ENCODE assay signal across 8 cellular contexts in the genomic region with DNA sequence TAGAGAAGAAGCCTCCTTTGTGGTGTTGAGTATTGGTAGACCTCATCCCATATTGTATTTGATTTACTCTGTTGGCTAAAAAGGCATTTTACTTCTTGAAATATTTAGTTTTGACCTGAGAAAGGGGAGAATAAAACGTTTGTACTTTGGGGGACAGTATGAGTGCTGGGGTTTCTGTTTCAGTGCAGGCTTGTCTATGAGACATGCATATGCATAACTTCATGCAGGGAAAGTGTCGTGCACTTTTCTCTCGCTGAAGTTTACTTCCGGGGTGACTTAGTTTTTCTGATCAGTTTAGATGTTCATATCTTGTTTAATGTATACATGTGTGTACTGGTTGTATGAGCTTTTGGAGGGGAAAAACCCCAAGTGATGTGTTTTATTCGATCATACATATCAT. TPM values are rescaled to one million over a fixed set of nuclear protein-coding genes. Genes with fewer than 3 reads are reported as not detected.
DNase-seq lines count a peak whose midpoint lies in the region; ATAC-seq and TF ChIP-seq lines count a peak whose summit lies in the region.

No MANE protein-coding gene starts in this region.

- H3K27ac ChIP-seq in mammary epithelial cell (ENCODE audit: insufficient read depth, low read depth, low read length) (peak overlapping the region; percentile 20), tibial nerve (peak overlapping the region in 3 of 4 donors; percentile 53 to 74 (median 61)), osteoblast (ENCODE audit: low read depth, low read length) (no peak overlapping the region), WERI-Rb-1 (no peak overlapping the region)

- H3K36me3 ChIP-seq in mammary epithelial cell (ENCODE audit: insufficient read depth, low read length): no peaks in the 10 kb centered on the region
- no peaks in the 10 kb centered on the region for H3K36me3 ChIP-seq in tibial nerve
- H3K36me3 ChIP-seq in osteoblast (ENCODE audit: insufficient read depth, low read length): no peaks in the 10 kb centered on the region
- no peaks in the 10 kb centered on the region for H3K36me3 ChIP-seq in WERI-Rb-1

- H4K20me1 ChIP-seq in mammary epithelial cell (ENCODE audit: insufficient read depth, low read length) (no peaks in the 10 kb centered on the region), osteoblast (ENCODE audit: insufficient read depth, low read length) (peaks cover 5% of the 10 kb centered on the region)

- 94% methylated on average over 5 of the region's 5 CpGs for WGBS in mammary epithelial cell (ENCODE audit: low coverage, missing lambda C conversion rate)
- 62 to 78% methylated on average over 5 of the region's 5 CpGs for WGBS in tibial nerve, 2 donors

- TF ChIP-seq CTCF in mammary epithelial cell (conservative IDR thresholded peaks at IDR 0.05 in 1 of 2, IDR thresholded peaks at IDR 0.05 in 1 of 2; ENCODE audit: extremely low read depth in 1 of 2, insufficient read depth in 1 of 2, low read depth in 1 of 2, low read length in 2 of 2): no peak
- TF ChIP-seq CTCF in tibial nerve (IDR thresholded peaks at IDR 0.05): no peak
- no peak for TF ChIP-seq CTCF in osteoblast (IDR thresholded peaks at IDR 0.05; ENCODE audit: extremely low read depth, low read depth, low read length)
- no peak for TF ChIP-seq CTCF in WERI-Rb-1 (IDR thresholded peaks at IDR 0.05; ENCODE audit: low read depth, low read length)

- intact Hi-C loops in mammary epithelial cell (cut with micrococcal nuclease): loop anchor here (10.0 kb wide), 1 partner anchor 250 kb away; the partner anchor contains the start of gene SF3B5

- in situ Hi-C loops in mammary epithelial cell (cut with MboI; ENCODE audit: low sequenced_read_pairs in 2 of 2): no loop called here

- no peak overlapping the region for H3K9ac ChIP-seq in mammary epithelial cell (ENCODE audit: insufficient read depth, low read length)

- no peak for TF ChIP-seq POLR2A in tibial nerve (IDR thresholded peaks at IDR 0.05)

- H2AFZ ChIP-seq in mammary epithelial cell (ENCODE audit: low read depth, low read length): peak overlapping the region; percentile 66
- H2AFZ ChIP-seq in osteoblast (ENCODE audit: low read length): no peak overlapping the region

- H3K27me3 ChIP-seq in mammary epithelial cell (ENCODE audit: insufficient read depth, low read length) (no peaks in the 10 kb centered on the region), tibial nerve (no peaks in the 10 kb centered on the region), osteoblast (ENCODE audit: insufficient read depth, low read length) (no peaks in the 10 kb centered on the region), WERI-Rb-1 (ENCODE audit: insufficient read depth, low read depth, severe bottlenecking) (no peaks in the 10 kb centered on the region)

- ATAC-seq in HG03196 (IDR thresholded peaks at IDR 0.05; ENCODE audit: unreplicated experiment): peak; percentile 36

- H3K4me2 ChIP-seq in mammary epithelial cell (ENCODE audit: insufficient read depth, low read depth, low read length) (peak overlapping the region; percentile 49), osteoblast (ENCODE audit: insufficient read depth, low read length) (no peak overlapping the region)

- H3K4me3 ChIP-seq in mammary epithelial cell (replicated peaks in 1 of 3; ENCODE audit: insufficient read depth in 1 of 3, low read depth in 2 of 3, low read length in 3 of 3) (no peak overlapping the region), tibial nerve (peak overlapping the region in 2 of 4 donors; percentile 13 to 34), osteoblast (ENCODE audit: insufficient read depth, low read length) (no peak overlapping the region), WERI-Rb-1 (ENCODE audit: low read depth, low read length) (no peak overlapping the region)

- H3K4me1 ChIP-seq in mammary epithelial cell (ENCODE audit: insufficient read depth, low read length): peaks cover 53% of the 10 kb centered on the region
- peaks cover 4 to 84% (median 41%) of the 10 kb centered on the region in 4 donors for H3K4me1 ChIP-seq in tibial nerve
- H3K4me1 ChIP-seq in osteoblast (ENCODE audit: insufficient read depth, low read length): peaks cover 25% of the 10 kb centered on the region

- BruUV-seq in mammary epithelial cell (replicated peaks; lab: Mats Ljungman, UMichigan): no TSS peak

- H3K9me3 ChIP-seq in mammary epithelial cell (replicated peaks; ENCODE audit: insufficient read depth, low read length) (no peaks in the 10 kb centered on the region), tibial nerve (no peaks in the 10 kb centered on the region), osteoblast (ENCODE audit: low read depth, low read length) (no peaks in the 10 kb centered on the region), WERI-Rb-1 (ENCODE audit: severe bottlenecking) (no peaks in the 10 kb centered on the region)

- dilution Hi-C loops in mammary epithelial cell (cut with HindIII; ENCODE audit: low sequenced_read_pairs): no loop called here

- TF ChIP-seq EP300 in tibial nerve (IDR thresholded peaks at IDR 0.05): no peak

- peak; percentile 52 for DNase-seq in stimulated activated CD4-positive, alpha-beta T cell treated with anti-CD3 and anti-CD28 coated beads, Interleukin-15, amount 100 ng/mL, for 24 hours
- DNase-seq in stimulated activated CD4-positive, alpha-beta T cell treated with anti-CD3 and anti-CD28 coated beads, Interleukin-2, amount 100 ng/mL, for 24 hours: no peak
- DNase-seq in mammary epithelial cell: no peak
- no peak for DNase-seq in tibial nerve (ENCODE audit: low spot score in 2 of 2)
- DNase-seq in osteoblast (ENCODE audit: insufficient read length, low spot score, missing footprints): no peak
- DNase-seq in foreskin melanocyte: no peak
- no peak for DNase-seq in WERI-Rb-1

- CTCF ChIA-PET in mammary epithelial cell (lab: Charles Lee; ENCODE audit: low non-redundant PET): no interaction called here

- H3K79me2 ChIP-seq in mammary epithelial cell (ENCODE audit: insufficient read depth, low read length) (peaks cover 65% of the 10 kb centered on the region), osteoblast (ENCODE audit: insufficient read depth, low read length) (peaks cover 86% of the 10 kb centered on the region)

RNA-seq across cellular contexts. Expression of gene UTRN, which starts 59.5 kb away (rescaled TPM):
- total RNA-seq in mammary epithelial cell (10 to 100 TPM; 36.8 to 44.9 TPM), tibial nerve (100 to 1,000 TPM; 279 to 370 (median 307) TPM), osteoblast (235 and 242 TPM in 2 replicates)
- polyA plus RNA-seq in mammary epithelial cell: 10.0 TPM
- polyA minus RNA-seq in mammary epithelial cell: 72.3 TPM

Comparison
In these comparisons a context has a peak if more than half of its experiments do, and no peak if none do; other contexts are left out.
1. H3K27ac ChIP-seq: peak in mammary epithelial cell (single experiment) and tibial nerve (3 of 4); none in osteoblast (single experiment) and WERI-Rb-1 (single experiment).